In genomic region chr3:54755746-54756145, GRCh38 we compare ENCODE assay signal across 23 cellular contexts.
"Had no signal": no experiment of that assay in that cellular context is flagged by ENCODE, and none has a peak within 500 bp of the region (broad histone marks: within the 10 kb centered on the region; RNA-seq: fewer than 3 reads in every experiment).

No MANE protein-coding gene starts in this region.

- H3K79me2 ChIP-seq: hepatocyte had no signal

- H3K9me3 ChIP-seq: colonic mucosa, esophagus muscularis mucosa, neutrophil, pancreas, psoas muscle, right atrium auricular region, thoracic aorta had no signal

- DNase-seq: activated gamma-delta T cell treated with Interleukin-2 at 50 U/mL for 16 hours; activated T-cell treated with anti-CD3 and anti-CD28 coated beads, Interleukin-2, amount 50 U/mL, for 1 hour; aorta; central memory CD4-positive, alpha-beta T cell; colonic mucosa; glutamatergic neuron; immature natural killer cell; natural killer cell; pancreas; psoas muscle; stimulated activated CD4-positive, alpha-beta T cell treated with anti-CD3 and anti-CD28 coated beads, Interleukin-4, amount 100 ng/mL, for 24 hours; stimulated activated naive CD4-positive, alpha-beta T cell treated with Interleukin-2 at 50 U/mL for 16 hours; T-helper 9 cell had no signal

- H3K36me3 ChIP-seq: colonic mucosa, esophagus muscularis mucosa, neutrophil, pancreas, right atrium auricular region, thoracic aorta had no signal

- H3K27me3 ChIP-seq: colonic mucosa, esophagus muscularis mucosa, hepatocyte, neutrophil, right atrium auricular region had no signal

- ATAC-seq: natural killer cell, pancreas, psoas muscle, WTC11 had no signal

- H3K36me3 Mint-ChIP-seq: activated naive CD4-positive, alpha-beta T cell treated with anti-CD3 and anti-CD28 coated beads, Interleukin-2, amount 50 U/mL, for 24 hours; immature natural killer cell; mesothelial cell of epicardium; natural killer cell had no signal

- H3K27me3 Mint-ChIP-seq: type B pancreatic cell had no signal

- H3K4me1 ChIP-seq: colonic mucosa, pancreas, psoas muscle, right atrium auricular region had no signal

- H3K4me2 ChIP-seq: hepatocyte had no signal

- H3K4me3 ChIP-seq: colonic mucosa, esophagus muscularis mucosa, hepatocyte, lung, pancreas, psoas muscle, right atrium auricular region, thoracic aorta had no signal

- H3K4me1 Mint-ChIP-seq: activated naive CD4-positive, alpha-beta T cell treated with anti-CD3 and anti-CD28 coated beads, Interleukin-2, amount 50 U/mL, for 24 hours; immature natural killer cell had no signal

- H3K9me3 Mint-ChIP-seq: activated naive CD4-positive, alpha-beta T cell treated with anti-CD3 and anti-CD28 coated beads, Interleukin-2, amount 50 U/mL, for 24 hours had no signal

- H3K27ac ChIP-seq: colonic mucosa, esophagus muscularis mucosa, neutrophil, pancreas, psoas muscle, right atrium auricular region, thoracic aorta had no signal

- H3K27ac Mint-ChIP-seq: activated naive CD4-positive, alpha-beta T cell treated with anti-CD3 and anti-CD28 coated beads, Interleukin-2, amount 50 U/mL, for 24 hours; immature natural killer cell; natural killer cell; type B pancreatic cell; WTC11 had no signal

- H3K4me3 Mint-ChIP-seq: activated naive CD4-positive, alpha-beta T cell treated with anti-CD3 and anti-CD28 coated beads, Interleukin-2, amount 50 U/mL, for 24 hours; immature natural killer cell; mesothelial cell of epicardium; natural killer cell; type B pancreatic cell; WTC11 had no signal
